ENCODE assay signal across 9 cellular contexts in the genomic region with DNA sequence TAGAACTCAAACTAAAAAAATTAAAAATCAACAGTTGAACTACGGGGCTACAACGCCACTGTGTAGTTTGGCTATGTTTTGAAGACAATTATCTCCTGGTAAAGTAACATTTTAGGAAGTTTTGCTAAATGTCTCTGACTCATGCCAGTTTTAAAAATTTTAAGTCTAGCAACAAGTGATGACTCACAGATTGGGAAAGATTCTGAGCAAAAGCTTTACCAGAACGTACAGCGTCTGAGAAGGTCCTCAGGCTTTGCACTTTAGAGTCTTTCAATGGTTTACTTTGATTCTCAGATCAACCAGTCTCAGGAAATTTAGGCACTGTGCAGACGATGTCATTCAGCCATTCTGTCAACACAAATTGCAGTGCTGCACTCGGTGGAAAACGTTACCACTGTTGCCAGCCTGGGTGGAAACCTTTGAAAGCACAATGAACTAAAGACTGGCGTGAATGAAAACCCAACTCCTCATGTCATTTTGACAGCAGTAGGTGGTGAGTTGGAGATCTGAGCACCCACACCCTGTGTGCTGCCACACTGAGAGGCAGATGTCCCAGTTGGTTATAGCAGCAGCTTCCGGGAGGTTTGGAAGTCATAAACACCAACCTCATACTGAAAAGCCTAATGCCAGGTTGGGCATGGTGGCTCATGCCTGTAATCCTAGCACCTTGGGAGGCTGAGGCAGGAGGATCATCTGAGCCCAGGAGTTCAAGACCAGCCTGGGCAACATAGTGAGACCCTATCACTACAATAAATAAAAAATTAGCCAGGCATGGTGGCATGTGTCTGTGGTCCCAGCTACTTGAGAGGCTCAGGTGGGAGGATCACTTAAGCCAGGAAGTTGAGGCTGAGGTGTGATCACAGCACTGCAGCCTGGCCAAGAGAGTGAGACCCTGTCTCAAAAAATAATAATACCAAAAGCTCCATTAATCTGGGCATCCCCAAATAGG. TPM values are rescaled to one million over a fixed set of nuclear protein-coding genes. Genes with fewer than 3 reads are reported as not detected.
DNase-seq lines count a peak whose midpoint lies in the region; ATAC-seq and TF ChIP-seq lines count a peak whose summit lies in the region.
"Had no signal": no experiment of that assay in that cellular context is flagged by ENCODE, and none has a peak within 500 bp of the region (broad histone marks: within the 10 kb centered on the region; RNA-seq: fewer than 3 reads in every experiment).

No MANE protein-coding gene starts in this region.

- peaks cover 0 to 35% of the 10 kb centered on the region in 2 donors for H3K36me3 ChIP-seq in left lung

- ATAC-seq in left lung, result peak; percentile 71
- ATAC-seq in GM18873 (IDR thresholded peaks at IDR 0.05; ENCODE audit: low FRiP score, unreplicated experiment), result no peak

- no peaks in the 10 kb centered on the region for H3K9me3 Mint-ChIP-seq in activated naive CD8-positive, alpha-beta T cell treated with anti-CD3 and anti-CD28 coated beads for 36 hours
- no peaks in the 10 kb centered on the region for H3K9me3 Mint-ChIP-seq in mesothelial cell of epicardium
- H3K9me3 Mint-ChIP-seq: neural crest cell had no signal

- H3K27me3 ChIP-seq in left lung, result peaks cover 0 to 13% of the 10 kb centered on the region in 2 donors

- H3K4me3 Mint-ChIP-seq in activated naive CD8-positive, alpha-beta T cell treated with anti-CD3 and anti-CD28 coated beads for 36 hours, result no peak overlapping the region
- no peak overlapping the region for H3K4me3 Mint-ChIP-seq in mesothelial cell of epicardium

- peaks cover 0 to 22% of the 10 kb centered on the region in 2 donors for H3K4me1 ChIP-seq in left lung

- DNase-seq in AG08395 (ENCODE audit: low spot score), result peak; percentile 84
- peak; percentile 38 for DNase-seq in HFF-Myc (ENCODE audit: extremely low read depth, low read depth)
- DNase-seq in activated naive CD8-positive, alpha-beta T cell treated with anti-CD3 and anti-CD28 coated beads for 36 hours, result no peak
- no peak for DNase-seq in left lung
- DNase-seq in NCI-H1417 treated with DMSO at 0.1 percent for 48 hours (lab: John Stamatoyannopoulos, UW), result no peak
- no peak for DNase-seq in mesothelial cell of epicardium (ENCODE audit: low spot score in 2 of 2, unreplicated experiment in 2 of 2)
- DNase-seq in T1000 (lab: John Stamatoyannopoulos, UW), result no peak

- intact Hi-C loops in left lung (cut with DNase I), result no loop called here

- peak overlapping the region; percentile 53 to 57 for H3K27ac ChIP-seq in left lung

- H3K27me3 Mint-ChIP-seq in activated naive CD8-positive, alpha-beta T cell treated with anti-CD3 and anti-CD28 coated beads for 36 hours, result peaks cover 14% of the 10 kb centered on the region
- H3K27me3 Mint-ChIP-seq in mesothelial cell of epicardium (ENCODE audit: low read depth), result no peaks in the 10 kb centered on the region

- H3K9me3 ChIP-seq in left lung, result no peaks in the 10 kb centered on the region

- H3K36me3 Mint-ChIP-seq in activated naive CD8-positive, alpha-beta T cell treated with anti-CD3 and anti-CD28 coated beads for 36 hours, result peaks cover 24% of the 10 kb centered on the region
- peaks cover 16% of the 10 kb centered on the region for H3K36me3 Mint-ChIP-seq in mesothelial cell of epicardium

- H3K4me1 Mint-ChIP-seq in activated naive CD8-positive, alpha-beta T cell treated with anti-CD3 and anti-CD28 coated beads for 36 hours, result peaks cover 6% of the 10 kb centered on the region
- H3K4me1 Mint-ChIP-seq in mesothelial cell of epicardium, result peaks cover 5% of the 10 kb centered on the region
- H3K4me1 Mint-ChIP-seq: neural crest cell had no signal

- H3K4me3 ChIP-seq in HFF-Myc (replicated peaks; ENCODE audit: low read depth, low read length), result no peak overlapping the region
- no peak overlapping the region for H3K4me3 ChIP-seq in left lung

- H3K27ac Mint-ChIP-seq in activated naive CD8-positive, alpha-beta T cell treated with anti-CD3 and anti-CD28 coated beads for 36 hours, result peak overlapping the region; percentile 48
- H3K27ac Mint-ChIP-seq in mesothelial cell of epicardium, result no peak overlapping the region

- TF ChIP-seq CTCF in HFF-Myc (IDR thresholded peaks at IDR 0.05; ENCODE audit: low read depth, low read length, missing control alignments), result no peak
- no peak for TF ChIP-seq CTCF in left lung (IDR thresholded peaks at IDR 0.05)
- no peak for TF ChIP-seq CTCF in mesothelial cell of epicardium (IDR thresholded peaks at IDR 0.05; ENCODE audit: unreplicated experiment)

RNA-seq across cellular contexts. Expression of a gene that starts 6.3 kb away (rescaled TPM):
- total RNA-seq in activated naive CD8-positive, alpha-beta T cell treated with anti-CD3 and anti-CD28 coated beads for 36 hours, result under 1 TPM; 0.23 to 0.36 TPM
- total RNA-seq in left lung, result 10 to 100 TPM; 19.1 to 39.3 TPM
- total RNA-seq in mesothelial cell of epicardium, result 42.3 to 45.9 TPM (median 42.5 TPM) in 3 replicates

RNA-seq across cellular contexts. Expression of a gene that starts 47.1 kb away (rescaled TPM):
- 100 to 1,000 TPM; 174 to 177 TPM for total RNA-seq in activated naive CD8-positive, alpha-beta T cell treated with anti-CD3 and anti-CD28 coated beads for 36 hours
- total RNA-seq in left lung (10 to 100 TPM; 61.1 to 69.1 TPM), mesothelial cell of epicardium (98.7 to 113 TPM (median 106 TPM) in 3 replicates)

Comparison
In these comparisons a context has a peak if more than half of its experiments do, and no peak if none do; other contexts are left out.
1. DNase-seq: peak in AG08395 (single experiment) and HFF-Myc (single experiment); none in activated naive CD8-positive, alpha-beta T cell treated with anti-CD3 and anti-CD28 coated beads for 36 hours (single experiment), left lung (0 of 2), NCI-H1417 treated with DMSO at 0.1 percent for 48 hours (single experiment), mesothelial cell of epicardium (0 of 2) and T1000 (single experiment).
2. RNA of a gene that starts 6.3 kb away (total RNA-seq): 42.3 to 45.9 TPM in mesothelial cell of epicardium and 19.1 to 39.3 TPM in left lung; 0.23 to 0.36 TPM in activated naive CD8-positive, alpha-beta T cell treated with anti-CD3 and anti-CD28 coated beads for 36 hours; every median in the first group is over 10 times any median in the second.